In genomic region chr4:113943085-113943484, GRCh38 we compare ENCODE assay signal across 22 cellular contexts.
"Had no signal": no experiment of that assay in that cellular context is flagged by ENCODE, and none has a peak within 500 bp of the region (broad histone marks: within the 10 kb centered on the region; RNA-seq: fewer than 3 reads in every experiment).

No MANE protein-coding gene starts in this region.

- H3K27ac Mint-ChIP-seq: immature natural killer cell; natural killer cell; stimulated activated naive CD8-positive, alpha-beta T cell treated with anti-CD3 and anti-CD28 coated beads, Interleukin-15, amount 100 ng/mL, for 72 hours had no signal

- H3K9me3 ChIP-seq: lower lobe of right lung, prostate gland, suprapubic skin, transverse colon had no signal

- H3K4me1 Mint-ChIP-seq: neural crest cell had no signal

- H3K36me3 Mint-ChIP-seq: immature natural killer cell, natural killer cell had no signal

- H3K36me3 ChIP-seq: lower lobe of right lung, prostate gland, right atrium auricular region, suprapubic skin, transverse colon had no signal

- H3K4me1 ChIP-seq: lower lobe of right lung, prostate gland, right atrium auricular region, suprapubic skin, transverse colon had no signal

- H3K4me2 ChIP-seq: smooth muscle cell had no signal

- DNase-seq: dorsolateral prefrontal cortex; effector CD4-positive, alpha-beta T cell; hypothalamus; immature natural killer cell; islet precursor cell; left ventricle myocardium superior; lower lobe of right lung; natural killer cell; stimulated activated CD4-positive, alpha-beta T cell treated with anti-CD3 and anti-CD28 coated beads, Interleukin-12 subunit alpha, Interleukin-12 subunit beta, amount 100 ng/mL, for 4 hours; stimulated activated CD4-positive, alpha-beta T cell treated with anti-CD3 and anti-CD28 coated beads, Interleukin-1b, Interleukin-23, amount 100 ng/mL, for 48 hours; stimulated activated CD4-positive, alpha-beta T cell treated with anti-CD3 and anti-CD28 coated beads, Interleukin-4, amount 100 ng/mL, for 1 hour; stimulated activated CD8-positive, alpha-beta memory T cell treated with anti-CD3 and anti-CD28 coated beads, Interleukin-4, amount 100 ng/mL, for 48 hours; stimulated activated naive CD4-positive, alpha-beta T cell; stimulated activated naive CD8-positive, alpha-beta T cell treated with anti-CD3 and anti-CD28 coated beads, Interleukin-15, amount 100 ng/mL, for 72 hours; transverse colon had no signal

- H3K27me3 Mint-ChIP-seq: stimulated activated naive CD8-positive, alpha-beta T cell treated with anti-CD3 and anti-CD28 coated beads, Interleukin-15, amount 100 ng/mL, for 72 hours had no signal

- H3K4me3 ChIP-seq: dorsolateral prefrontal cortex, lower lobe of right lung, prostate gland, right atrium auricular region, smooth muscle cell, suprapubic skin, transverse colon had no signal

- FAIRE-seq: frontal cortex had no signal

- H3K27ac ChIP-seq: dorsolateral prefrontal cortex, lower lobe of right lung, prostate gland, right atrium auricular region, suprapubic skin, transverse colon had no signal

- H3K9me3 Mint-ChIP-seq: immature natural killer cell; natural killer cell; neural crest cell; stimulated activated naive CD8-positive, alpha-beta T cell treated with anti-CD3 and anti-CD28 coated beads, Interleukin-15, amount 100 ng/mL, for 72 hours had no signal

- ATAC-seq: left ventricle myocardium superior; lower lobe of right lung; natural killer cell; sciatic nerve; stimulated activated naive CD8-positive, alpha-beta T cell treated with anti-CD3 and anti-CD28 coated beads, Interleukin-15, amount 100 ng/mL, for 72 hours had no signal

- H3K27me3 ChIP-seq: dorsolateral prefrontal cortex, right atrium auricular region, suprapubic skin, transverse colon had no signal

- H3K4me3 Mint-ChIP-seq: natural killer cell; neural crest cell; stimulated activated naive CD8-positive, alpha-beta T cell treated with anti-CD3 and anti-CD28 coated beads, Interleukin-15, amount 100 ng/mL, for 72 hours had no signal
